In genomic region chr20:12947691-12948090, GRCh38 we compare ENCODE assay signal across 16 cellular contexts.
DNase-seq lines count a peak whose midpoint lies in the region; ATAC-seq, FAIRE-seq and TF ChIP-seq lines count a peak whose summit lies in the region.
"Had no signal": no experiment of that assay in that cellular context is flagged by ENCODE, and none has a peak within 500 bp of the region (broad histone marks: within the 10 kb centered on the region; RNA-seq: fewer than 3 reads in every experiment).

No MANE protein-coding gene starts in this region.

- H3K9me3 ChIP-seq in HepG2 (ENCODE audit: low read length): no peaks in the 10 kb centered on the region
- no peaks in the 10 kb centered on the region for H3K9me3 ChIP-seq in right lobe of liver
- H3K9me3 ChIP-seq in H1 (ENCODE audit: insufficient read depth in 2 of 2, low read depth in 1 of 2, low read length in 1 of 2): no peaks in the 10 kb centered on the region
- H3K9me3 ChIP-seq: BLaER1 treated with 17β-estradiol and CSF1 and Interleukin-3, amounts not matched to agents 10 nM and 100 nM had no signal

- CTCF ChIA-PET in HepG2 (lab: Yijun Ruan, JAX; ENCODE audit: low intra/inter-chr PET ratio, low total read pairs): no interaction called here
- CTCF ChIA-PET in H1 (lab: Charles Lee; ENCODE audit: partially characterized antibody): interaction anchor here (0.6 kb wide), 1 partner anchor 21 kb away, joined by 3 read pairs; no protein-coding TSS in a partner anchor

- H2BK12ac ChIP-seq in H1 (ENCODE audit: low read depth, low read length): no peak overlapping the region

- WGBS in HepG2 (ENCODE audit: low lambda C conversion rate): 31% methylated on average over 3 of the region's 3 CpGs
- 72% methylated on average over 3 of the region's 3 CpGs for WGBS in right lobe of liver (ENCODE audit: insufficient coverage, low coverage, low lambda C conversion rate, missing lambda C conversion rate)
- WGBS in H1 (ENCODE audit: extremely low coverage in 1 of 2, insufficient coverage in 1 of 2, insufficient read length in 1 of 2, insufficient replicate concordance in 2 of 2, low coverage in 1 of 2, low lambda C conversion rate in 2 of 2, missing lambda C conversion rate in 1 of 2), 2 experiments: 85% methylated on average over 3 of the region's 3 CpGs; no CpG with 5 or more reads in 1 of the 2 experiments

- H3K4me2 ChIP-seq in HepG2 (ENCODE audit: low read depth, low read length) (no peak overlapping the region), H1 (ENCODE audit: insufficient read depth in 1 of 2, low read depth in 2 of 2, low read length in 2 of 2) (no peak overlapping the region)
- H3K4me2 ChIP-seq: BLaER1 treated with 17β-estradiol and CSF1 and Interleukin-3, amounts not matched to agents 10 nM and 100 nM; GM23338 had no signal

- TF ChIP-seq EP300 in HepG2 (IDR thresholded peaks at IDR 0.05; ENCODE audit: low read depth in 2 of 2, low read length in 2 of 2): no peak
- no peak for TF ChIP-seq EP300 in HepG2 (CRISPR knock-in tag; IDR thresholded peaks at IDR 0.05; ENCODE audit: borderline replicate concordance)
- TF ChIP-seq EP300 in H1 (IDR thresholded peaks at IDR 0.05; ENCODE audit: borderline replicate concordance in 1 of 2, low read depth in 2 of 2, low read length in 2 of 2): no peak

- H3K18ac ChIP-seq in H1 (ENCODE audit: extremely low read depth, low read length): no peak overlapping the region

- no peak for TF ChIP-seq CTCF in HepG2 (CRISPR knock-in tag; IDR thresholded peaks at IDR 0.05)
- TF ChIP-seq CTCF in right lobe of liver (IDR thresholded peaks at IDR 0.05): no peak
- TF ChIP-seq CTCF in H1 (IDR thresholded peaks at IDR 0.05; ENCODE audit: control extremely low read depth in 1 of 3, insufficient read depth in 1 of 3, low read depth in 1 of 3, low read length in 3 of 3): no peak

- H3K4ac ChIP-seq in H1 (replicated peaks; ENCODE audit: insufficient read length, low read depth, low read length): no peak overlapping the region

- FAIRE-seq in HepG2 (lab: Jason Lieb, UNC): no peak
- FAIRE-seq in H1 (lab: Jason Lieb, UNC): no peak
- FAIRE-seq in H54 (lab: Jason Lieb, UNC): no peak
- FAIRE-seq: K562 had no signal

- H3K4me3 ChIP-seq in HepG2 (replicated peaks in 1 of 3; ENCODE audit: insufficient read depth in 1 of 3, low read depth in 2 of 3, low read length in 3 of 3) (no peak overlapping the region), right lobe of liver (no peak overlapping the region), H1 (ENCODE audit: extremely low read depth in 1 of 4, insufficient read depth in 2 of 4, low read depth in 3 of 4, low read length in 4 of 4) (no peak overlapping the region)
- H3K4me3 ChIP-seq: BLaER1 treated with 17β-estradiol and CSF1 and Interleukin-3, amounts not matched to agents 10 nM and 100 nM; GM23338; K562 had no signal

- H3K23me2 ChIP-seq in H1 (ENCODE audit: low read depth, low read length): no peaks in the 10 kb centered on the region

- H3K36me3 ChIP-seq in HepG2 (replicated peaks in 1 of 2; ENCODE audit: control insufficient read depth in 1 of 2, insufficient read depth in 2 of 2, low read length in 2 of 2) (no peaks in the 10 kb centered on the region), right lobe of liver (no peaks in the 10 kb centered on the region), H1 (ENCODE audit: control insufficient read depth in 2 of 4, insufficient read depth in 4 of 4, low read length in 3 of 4) (no peaks in the 10 kb centered on the region)
- H3K36me3 ChIP-seq: BLaER1 treated with 17β-estradiol and CSF1 and Interleukin-3, amounts not matched to agents 10 nM and 100 nM had no signal

- H4K8ac ChIP-seq in H1 (ENCODE audit: extremely low read depth, insufficient read depth, low read length): no peak overlapping the region

- ATAC-seq in HepG2 (peak; percentile 23; the same call in 1 of the 3 replicates), right lobe of liver (no peak)
- ATAC-seq: CD8-positive, alpha-beta T cell; GM23338; K562 had no signal

- H3K56ac ChIP-seq in H1 (replicated peaks; ENCODE audit: insufficient read length, low read depth, low read length): no peak overlapping the region

- no peaks in the 10 kb centered on the region for H3K79me1 ChIP-seq in H1 (ENCODE audit: low read depth, low read length)

- in situ Hi-C loops in HepG2 (cut with HindIII; ENCODE audit: extremely low pct_ligation_motif_present, low pct_unique_long_range_greater_than_20kb): loop anchor here (25.0 kb wide), 1 partner anchor 590 kb away; no protein-coding TSS in a partner anchor

- no peak overlapping the region for H2BK5ac ChIP-seq in H1 (ENCODE audit: low read depth, low read length)

- H4K20me1 ChIP-seq in HepG2 (ENCODE audit: insufficient read depth, low read length) (no peaks in the 10 kb centered on the region), H1 (replicated peaks in 1 of 2; ENCODE audit: control insufficient read depth in 1 of 2, insufficient read depth in 2 of 2, low read length in 2 of 2) (no peaks in the 10 kb centered on the region)
- H4K20me1 ChIP-seq: BLaER1 treated with 17β-estradiol and CSF1 and Interleukin-3, amounts not matched to agents 10 nM and 100 nM had no signal

- H3K27ac ChIP-seq in HepG2 (ENCODE audit: extremely low read length, insufficient read depth, low read length) (no peak overlapping the region), right lobe of liver (no peak overlapping the region), H1 (ENCODE audit: low read depth, low read length) (no peak overlapping the region)
- H3K27ac ChIP-seq: BLaER1 treated with 17β-estradiol and CSF1 and Interleukin-3, amounts not matched to agents 10 nM and 100 nM had no signal

- H2BK15ac ChIP-seq in H1 (ENCODE audit: low read length): no peak overlapping the region

- intact Hi-C loops in HepG2 (cut with micrococcal nuclease; ENCODE audit: unreplicated experiment) (no loop called here), right lobe of liver (cut with DNase I) (no loop called here)

- H2AFZ ChIP-seq in HepG2 (ENCODE audit: low read length) (no peak overlapping the region), H1 (ENCODE audit: low read length) (0 out of 2 replicates have a peak overlapping the region, but pooled peaks have one; percentile 2)
- H2AFZ ChIP-seq: GM23338 had no signal

- H2BK20ac ChIP-seq in H1 (ENCODE audit: low read length): no peak overlapping the region

- POLR2A ChIA-PET in HepG2 (lab: Yijun Ruan, JAX) (no interaction called here), H1 (lab: Charles Lee; ENCODE audit: partially characterized antibody) (no interaction called here)

- no peak for TF ChIP-seq POLR2A in HepG2 (IDR thresholded peaks at IDR 0.05; ENCODE audit: insufficient read depth in 1 of 2, low read depth in 2 of 2, low read length in 2 of 2)
- TF ChIP-seq POLR2A in right lobe of liver (IDR thresholded peaks at IDR 0.05): no peak
- no peak for TF ChIP-seq POLR2A in H1 (IDR thresholded peaks at IDR 0.05; ENCODE audit: control extremely low read depth in 1 of 2, low read depth in 2 of 2, low read length in 2 of 2)
- TF ChIP-seq POLR2A in H54 (IDR thresholded peaks at IDR 0.05; ENCODE audit: low read depth, low read length): no peak

- H3K4me1 ChIP-seq in HepG2 (ENCODE audit: insufficient read depth, low read length): peaks cover 37% of the 10 kb centered on the region
- H3K4me1 ChIP-seq in right lobe of liver: peaks cover 0 to 5% (median 0%) of the 10 kb centered on the region in 4 donors
- no peaks in the 10 kb centered on the region for H3K4me1 ChIP-seq in H1 (replicated peaks in 1 of 4; ENCODE audit: control insufficient read depth in 3 of 4, insufficient read depth in 4 of 4, low read length in 3 of 4)
- H3K4me1 ChIP-seq: BLaER1 treated with 17β-estradiol and CSF1 and Interleukin-3, amounts not matched to agents 10 nM and 100 nM had no signal

- H3K79me2 ChIP-seq in HepG2 (ENCODE audit: insufficient read depth, low read length) (no peaks in the 10 kb centered on the region), H1 (ENCODE audit: control insufficient read depth in 1 of 2, insufficient read depth in 2 of 2, low read length in 2 of 2) (no peaks in the 10 kb centered on the region)

- no peaks in the 10 kb centered on the region for H3K27me3 ChIP-seq in HepG2 (ENCODE audit: control insufficient read depth in 1 of 2, insufficient read depth in 2 of 2, low read length in 2 of 2)
- H3K27me3 ChIP-seq in right lobe of liver: no peaks in the 10 kb centered on the region
- no peaks in the 10 kb centered on the region for H3K27me3 ChIP-seq in H1 (replicated peaks in 1 of 4; ENCODE audit: control insufficient read depth in 3 of 4, extremely low read depth in 1 of 4, insufficient read depth in 3 of 4, low read length in 3 of 4)
- H3K27me3 ChIP-seq: BLaER1 treated with 17β-estradiol and CSF1 and Interleukin-3, amounts not matched to agents 10 nM and 100 nM had no signal

- no peak overlapping the region for H4K91ac ChIP-seq in H1 (replicated peaks; ENCODE audit: insufficient read length, low read length)

- no peak overlapping the region for H4K5ac ChIP-seq in H1 (ENCODE audit: insufficient read length, low read depth, low read length)

- no peak overlapping the region for H3K14ac ChIP-seq in H1 (ENCODE audit: insufficient read length)

- no peak overlapping the region for H2BK120ac ChIP-seq in H1 (replicated peaks; ENCODE audit: low read depth, low read length)

- no peak overlapping the region for H2AK5ac ChIP-seq in H1 (ENCODE audit: low read depth, low read length)

- no TSS peak for BruUV-seq in HepG2 (replicated peaks; lab: Mats Ljungman, UMichigan)

- no peak for DNase-seq in HepG2 (ENCODE audit: low spot score)
- DNase-seq in right lobe of liver: no peak
- DNase-seq in H1 (ENCODE audit: low read depth in 1 of 2, low spot score in 2 of 2): no peak
- DNase-seq in kidney tubule cell (ENCODE audit: low spot score): peak; percentile 38
- DNase-seq in AG08395 (ENCODE audit: low spot score): no peak
- DNase-seq in H54 (ENCODE audit: insufficient read length, low spot score): no peak
- no peak for DNase-seq in activated CD4-positive, alpha-beta T cell treated with anti-CD3 and anti-CD28 coated beads for 1 hour
- DNase-seq: 8988T; CD8-positive, alpha-beta T cell; DMS 273 treated with DMSO at 0.1 percent for 48 hours; DMS79 treated with DMSO at 0.1 percent for 48 hours; GF-D8; H9 had no signal

- no peak for TF ChIP-seq RAD21 in HepG2 (CRISPR knock-in tag; IDR thresholded peaks at IDR 0.05)
- TF ChIP-seq RAD21 in H1 (IDR thresholded peaks at IDR 0.05 in 1 of 2, conservative IDR thresholded peaks at IDR 0.05 in 1 of 2; ENCODE audit: low read depth in 2 of 2, low read length in 2 of 2): no peak

- no peak overlapping the region for H3K23ac ChIP-seq in H1 (ENCODE audit: insufficient read length)

- H3K9ac ChIP-seq in HepG2 (ENCODE audit: insufficient read depth, low read depth, low read length) (no peak overlapping the region), H1 (replicated peaks in 1 of 4; ENCODE audit: extremely low read depth in 1 of 4, low read depth in 3 of 4, low read length in 3 of 4) (no peak overlapping the region)
- H3K9ac ChIP-seq: BLaER1 treated with 17β-estradiol and CSF1 and Interleukin-3, amounts not matched to agents 10 nM and 100 nM had no signal

TF ChIP-seq in HepG2, 621 proteins besides CTCF, POLR2A, EP300 and RAD21 (continues in another document):
- no peak for TF ChIP-seq NRL (CRISPR knock-in tag; IDR thresholded peaks at IDR 0.05; ENCODE audit: borderline replicate concordance)

TF ChIP-seq in H1, 55 proteins besides CTCF, POLR2A, EP300 and RAD21 (continues in another document):
- TF ChIP-seq CHD1 (IDR thresholded peaks at IDR 0.05; ENCODE audit: low read depth, low read length) (no peak), GTF2F1 (IDR thresholded peaks at IDR 0.05; ENCODE audit: borderline replicate concordance, low read depth, low read length) (no peak)
